27 cellular contexts compared by ENCODE assay signal in the genomic region with DNA sequence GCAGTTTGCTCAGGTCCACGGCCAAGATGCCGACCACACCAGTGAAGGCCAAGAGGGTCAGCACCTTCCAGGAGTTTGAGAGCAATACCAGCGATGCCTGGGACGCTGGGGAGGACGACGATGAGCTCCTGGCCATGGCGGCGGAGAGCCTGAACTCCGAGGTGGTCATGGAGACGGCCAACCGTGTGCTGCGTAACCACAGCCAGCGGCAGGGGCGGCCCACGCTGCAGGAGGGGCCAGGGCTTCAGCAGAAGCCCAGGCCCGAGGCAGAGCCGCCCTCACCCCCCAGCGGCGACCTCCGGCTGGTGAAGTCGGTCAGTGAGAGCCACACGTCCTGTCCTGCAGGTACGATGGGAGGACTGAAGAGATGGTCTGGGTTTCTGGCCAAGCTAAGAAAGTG. TPM values are rescaled to one million over a fixed set of nuclear protein-coding genes. Genes with fewer than 3 reads are reported as not detected.
DNase-seq lines count a peak whose midpoint lies in the region; ATAC-seq and FAIRE-seq lines count a peak whose summit lies in the region.
"Had no signal": no experiment of that assay in that cellular context is flagged by ENCODE, and none has a peak within 500 bp of the region (broad histone marks: within the 10 kb centered on the region; RNA-seq: fewer than 3 reads in every experiment).

No MANE protein-coding gene starts in this region.

- H3K27ac Mint-ChIP-seq in activated naive CD8-positive, alpha-beta T cell: peak overlapping the region; percentile 50
- no peak overlapping the region for H3K27ac Mint-ChIP-seq in activated naive CD8-positive, alpha-beta T cell treated with anti-CD3 and anti-CD28 coated beads for 36 hours
- peak overlapping the region; percentile 58 for H3K27ac Mint-ChIP-seq in activated naive CD8-positive, alpha-beta T cell treated with anti-CD3 and anti-CD28 coated beads, Interleukin-2, amount 10 ng/mL, durations not matched to agents 7 days and 5 days
- peak overlapping the region; percentile 48 to 100 (median 100) for H3K27ac Mint-ChIP-seq in naive thymus-derived CD4-positive, alpha-beta T cell

- peaks cover 1% of the 10 kb centered on the region for H3K36me3 Mint-ChIP-seq in activated naive CD8-positive, alpha-beta T cell
- peaks cover 29% of the 10 kb centered on the region for H3K36me3 Mint-ChIP-seq in activated naive CD8-positive, alpha-beta T cell treated with anti-CD3 and anti-CD28 coated beads for 36 hours
- H3K36me3 Mint-ChIP-seq in activated naive CD8-positive, alpha-beta T cell treated with anti-CD3 and anti-CD28 coated beads, Interleukin-2, amount 10 ng/mL, durations not matched to agents 7 days and 5 days: peaks cover 3% of the 10 kb centered on the region
- H3K36me3 Mint-ChIP-seq in naive thymus-derived CD4-positive, alpha-beta T cell: peaks cover 2 to 16% (median 8%) of the 10 kb centered on the region in 5 donors

- POLR2A ChIA-PET in activated naive CD8-positive, alpha-beta T cell treated with anti-CD3 and anti-CD28 coated beads, Interleukin-2, amount 10 ng/mL, durations not matched to agents 7 days and 5 days (lab: Charles Lee): interaction anchor here (1.3 kb wide), 1 partner anchor 31 kb away, joined by 5 read pairs; the partner anchor contains the start of gene TBC1D22A
- POLR2A ChIA-PET in naive thymus-derived CD4-positive, alpha-beta T cell (lab: Charles Lee): interaction anchor here (1.3 to 6.7 kb wide), 4 partner anchors 9 to 44 kb away, joined by 4 to 72 read pairs (median 14); partner anchors contain the start of gene TBC1D22A

- H3K9me3 ChIP-seq in naive thymus-derived CD4-positive, alpha-beta T cell (ENCODE audit: control insufficient read depth in 2 of 3, low read length in 3 of 3): no peaks in the 10 kb centered on the region
- H3K9me3 ChIP-seq: SJSA1, thyroid gland had no signal

- CTCF ChIA-PET in naive thymus-derived CD4-positive, alpha-beta T cell (lab: Charles Lee): interaction anchor here (1.9 to 2.7 kb wide), 2 partner anchors 10 to 35 kb away, joined by 10 to 13 read pairs; no protein-coding TSS in a partner anchor

- H3K4me3 Mint-ChIP-seq in activated naive CD8-positive, alpha-beta T cell: no peak overlapping the region
- no peak overlapping the region for H3K4me3 Mint-ChIP-seq in activated naive CD8-positive, alpha-beta T cell treated with anti-CD3 and anti-CD28 coated beads for 36 hours
- no peak overlapping the region for H3K4me3 Mint-ChIP-seq in activated naive CD8-positive, alpha-beta T cell treated with anti-CD3 and anti-CD28 coated beads, Interleukin-2, amount 10 ng/mL, durations not matched to agents 7 days and 5 days
- no peak overlapping the region for H3K4me3 Mint-ChIP-seq in naive thymus-derived CD4-positive, alpha-beta T cell
- H3K4me3 Mint-ChIP-seq: activated CD4-positive, alpha-beta T cell treated with anti-CD3 and anti-CD28 coated beads, Interleukin-2, amount 10 ng/mL, durations not matched to agents 7 days and 5 days; stimulated activated memory B cell treated with anti-CD40 and anti-IgM and Interleukin-4, amounts not matched to agents 10 μg/mL and 1 μg/mL and 100 μg/mL, for 72 hours had no signal

- peaks cover 39% of the 10 kb centered on the region for H3K4me1 Mint-ChIP-seq in activated naive CD8-positive, alpha-beta T cell (ENCODE audit: low read depth)
- peaks cover 32% of the 10 kb centered on the region for H3K4me1 Mint-ChIP-seq in activated naive CD8-positive, alpha-beta T cell treated with anti-CD3 and anti-CD28 coated beads for 36 hours
- peaks cover 33% of the 10 kb centered on the region for H3K4me1 Mint-ChIP-seq in activated naive CD8-positive, alpha-beta T cell treated with anti-CD3 and anti-CD28 coated beads, Interleukin-2, amount 10 ng/mL, durations not matched to agents 7 days and 5 days
- H3K4me1 Mint-ChIP-seq in naive thymus-derived CD4-positive, alpha-beta T cell: peaks cover 22 to 52% (median 36%) of the 10 kb centered on the region in 7 donors

- H3K9me3 Mint-ChIP-seq in activated naive CD8-positive, alpha-beta T cell (ENCODE audit: low read depth): no peaks in the 10 kb centered on the region
- no peaks in the 10 kb centered on the region for H3K9me3 Mint-ChIP-seq in activated naive CD8-positive, alpha-beta T cell treated with anti-CD3 and anti-CD28 coated beads for 36 hours
- no peaks in the 10 kb centered on the region for H3K9me3 Mint-ChIP-seq in activated naive CD8-positive, alpha-beta T cell treated with anti-CD3 and anti-CD28 coated beads, Interleukin-2, amount 10 ng/mL, durations not matched to agents 7 days and 5 days
- H3K9me3 Mint-ChIP-seq in naive thymus-derived CD4-positive, alpha-beta T cell: no peaks in the 10 kb centered on the region
- H3K9me3 Mint-ChIP-seq: activated CD4-positive, alpha-beta T cell treated with anti-CD3 and anti-CD28 coated beads, Interleukin-2, amount 10 ng/mL, durations not matched to agents 7 days and 5 days; stimulated activated memory B cell treated with anti-CD40 and anti-IgM and Interleukin-4, amounts not matched to agents 10 μg/mL and 1 μg/mL and 100 μg/mL, for 72 hours had no signal

- intact Hi-C loops in naive thymus-derived CD4-positive, alpha-beta T cell (cut with micrococcal nuclease): no loop called here

- H3K27me3 Mint-ChIP-seq in activated naive CD8-positive, alpha-beta T cell: no peaks in the 10 kb centered on the region
- H3K27me3 Mint-ChIP-seq in activated naive CD8-positive, alpha-beta T cell treated with anti-CD3 and anti-CD28 coated beads for 36 hours: no peaks in the 10 kb centered on the region
- no peaks in the 10 kb centered on the region for H3K27me3 Mint-ChIP-seq in activated naive CD8-positive, alpha-beta T cell treated with anti-CD3 and anti-CD28 coated beads, Interleukin-2, amount 10 ng/mL, durations not matched to agents 7 days and 5 days
- H3K27me3 Mint-ChIP-seq in naive thymus-derived CD4-positive, alpha-beta T cell: no peaks in the 10 kb centered on the region
- H3K27me3 Mint-ChIP-seq: activated CD4-positive, alpha-beta T cell treated with anti-CD3 and anti-CD28 coated beads, Interleukin-2, amount 10 ng/mL, durations not matched to agents 7 days and 5 days; stimulated activated memory B cell treated with anti-CD40 and anti-IgM and Interleukin-4, amounts not matched to agents 10 μg/mL and 1 μg/mL and 100 μg/mL, for 72 hours had no signal

- H3K27me3 ChIP-seq in naive thymus-derived CD4-positive, alpha-beta T cell (ENCODE audit: control insufficient read depth in 2 of 2, insufficient read depth in 2 of 2, low read length in 2 of 2): no peaks in the 10 kb centered on the region
- H3K27me3 ChIP-seq: SJSA1, thyroid gland had no signal

- no peak for ATAC-seq in activated naive CD8-positive, alpha-beta T cell treated with anti-CD3 and anti-CD28 coated beads, Interleukin-2, amount 10 ng/mL, durations not matched to agents 7 days and 5 days (ENCODE audit: low read depth)
- ATAC-seq in naive thymus-derived CD4-positive, alpha-beta T cell: no peak
- no peak for ATAC-seq in GM18517 (IDR thresholded peaks at IDR 0.05; ENCODE audit: unreplicated experiment)
- ATAC-seq: GM12878; stimulated activated memory B cell treated with anti-CD40 and anti-IgM and Interleukin-4, amounts not matched to agents 10 μg/mL and 1 μg/mL and 100 μg/mL, for 72 hours had no signal

- peaks cover 0 to 57% (median 2%) of the 10 kb centered on the region in 3 experiments for H3K36me3 ChIP-seq in naive thymus-derived CD4-positive, alpha-beta T cell (ENCODE audit: control insufficient read depth in 2 of 3, insufficient read depth in 3 of 3, low read length in 3 of 3)

- no peak overlapping the region for H3K27ac ChIP-seq in naive thymus-derived CD4-positive, alpha-beta T cell (ENCODE audit: low read depth, low read length)
- H3K27ac ChIP-seq: epithelial cell of prostate, KMS-11, SJSA1, thyroid gland had no signal

- peaks cover 30 to 34% of the 10 kb centered on the region in 2 donors for H3K4me1 ChIP-seq in naive thymus-derived CD4-positive, alpha-beta T cell (ENCODE audit: control insufficient read depth in 2 of 2, insufficient read depth in 2 of 2, low read length in 2 of 2)

- peak; percentile 61 for FAIRE-seq in urothelium cell line (lab: Jason Lieb, UNC)
- FAIRE-seq: astrocyte, D721Med, GM12878, H54, HTR-8/SVneo, RCC 7860 had no signal

- no peak for DNase-seq in activated naive CD8-positive, alpha-beta T cell treated with anti-CD3 and anti-CD28 coated beads for 36 hours
- no peak for DNase-seq in activated naive CD8-positive, alpha-beta T cell treated with anti-CD3 and anti-CD28 coated beads, Interleukin-2, amount 10 ng/mL, durations not matched to agents 7 days and 5 days
- DNase-seq in naive thymus-derived CD4-positive, alpha-beta T cell: no peak
- no peak for DNase-seq in urothelium cell line (ENCODE audit: low spot score)
- DNase-seq in Kasumi-1 (lab: John Stamatoyannopoulos, UW): no peak
- DNase-seq in HuH-7 (ENCODE audit: low spot score): no peak
- DNase-seq: activated CD4-positive, alpha-beta T cell treated with anti-CD3 and anti-CD28 coated beads, Interleukin-2, amount 10 ng/mL, durations not matched to agents 7 days and 5 days; activated naive CD4-positive, alpha-beta T cell treated with Interleukin-2 at 50 U/mL for 16 hours; caudate nucleus; NCI-H1694 treated with DMSO at 0.1 percent for 48 hours; NCI-H2171; NCI-H524 treated with DMSO at 0.1 percent for 48 hours; retina; stimulated activated CD4-positive, alpha-beta T cell treated with anti-CD3 and anti-CD28 coated beads, Interleukin-2, amount 100 ng/mL, for 48 hours; thyroid gland had no signal

- no peak overlapping the region for H3K4me3 ChIP-seq in naive thymus-derived CD4-positive, alpha-beta T cell (ENCODE audit: low read length)
- H3K4me3 ChIP-seq: GM12878, SJSA1, thyroid gland had no signal

RNA-seq across cellular contexts. Expression of gene TBC1D22A, which starts 31.0 kb away (rescaled TPM):
- total RNA-seq in activated naive CD8-positive, alpha-beta T cell treated with anti-CD3 and anti-CD28 coated beads for 36 hours: 10 to 100 TPM; 42.1 to 42.4 TPM
- total RNA-seq in activated naive CD8-positive, alpha-beta T cell treated with anti-CD3 and anti-CD28 coated beads, Interleukin-2, amount 10 ng/mL, durations not matched to agents 7 days and 5 days: 10 to 100 TPM; 47.2 to 49.1 TPM
- 10 to 100 TPM; 37.5 to 50.1 (median 43.4) TPM for total RNA-seq in naive thymus-derived CD4-positive, alpha-beta T cell
- polyA plus RNA-seq in naive thymus-derived CD4-positive, alpha-beta T cell: 10 to 100 TPM; 18.6 to 25.3 TPM

RNA-seq across cellular contexts. Expression of gene CERK, which starts 55.4 kb away (rescaled TPM):
- 10 to 100 TPM; 38.1 to 41.3 TPM for total RNA-seq in activated naive CD8-positive, alpha-beta T cell treated with anti-CD3 and anti-CD28 coated beads for 36 hours
- total RNA-seq in activated naive CD8-positive, alpha-beta T cell treated with anti-CD3 and anti-CD28 coated beads, Interleukin-2, amount 10 ng/mL, durations not matched to agents 7 days and 5 days: 10 to 100 TPM; 90.8 to 94.9 TPM
- total RNA-seq in naive thymus-derived CD4-positive, alpha-beta T cell: 100 to 1,000 TPM in 2 of 5 experiments, 10 to 100 TPM in 3; 55.8 to 138 (median 72.4) TPM
- polyA plus RNA-seq in naive thymus-derived CD4-positive, alpha-beta T cell: 10 to 100 TPM; 40.4 to 66.7 TPM
